18 cellular contexts compared by ENCODE assay signal in genomic region chr19:30076101-30076551, GRCh38.
DNase-seq lines count a peak whose midpoint lies in the region; ATAC-seq and TF ChIP-seq lines count a peak whose summit lies in the region.
"Had no signal": no experiment of that assay in that cellular context is flagged by ENCODE, and none has a peak within 500 bp of the region (broad histone marks: within the 10 kb centered on the region; RNA-seq: fewer than 3 reads in every experiment).

No MANE protein-coding gene starts in this region.

- no peaks in the 10 kb centered on the region for H3K4me1 ChIP-seq in GM23338 (ENCODE audit: insufficient read depth)
- H3K4me1 ChIP-seq in right lobe of liver, result no peaks in the 10 kb centered on the region
- peaks cover 7% of the 10 kb centered on the region for H3K4me1 ChIP-seq in suprapubic skin
- H3K4me1 ChIP-seq: SJSA1 had no signal

- WGBS in right lobe of liver (ENCODE audit: insufficient coverage, low coverage, low lambda C conversion rate, missing lambda C conversion rate), result 40% methylated on average over 4 of the region's 11 CpGs
- 71% methylated on average over 11 of the region's 11 CpGs for WGBS in suprapubic skin

- peak overlapping the region; percentile 78 for H2AFZ ChIP-seq in GM23338

- no peak for TF ChIP-seq EP300 in suprapubic skin (IDR thresholded peaks at IDR 0.05)

- H3K4me3 ChIP-seq in GM23338 (no peak overlapping the region), right lobe of liver (no peak overlapping the region), suprapubic skin (no peak overlapping the region)
- H3K4me3 ChIP-seq: SJSA1 had no signal

- H3K27ac Mint-ChIP-seq in GM23338 (no peak overlapping the region), chondrocyte (ENCODE audit: unreplicated experiment) (no peak overlapping the region)

- no peaks in the 10 kb centered on the region for H4K20me1 ChIP-seq in GM23338 (replicated peaks; ENCODE audit: insufficient read depth)

- TF ChIP-seq CTCF in GM23338 (conservative IDR thresholded peaks at IDR 0.05; ENCODE audit: low read depth in 2 of 2) (peak; percentile 43 to 50), chondrocyte (IDR thresholded peaks at IDR 0.05) (no peak), right lobe of liver (IDR thresholded peaks at IDR 0.05) (no peak), suprapubic skin (IDR thresholded peaks at IDR 0.05) (no peak)

- H3K4me1 Mint-ChIP-seq in GM23338, result peaks cover 3% of the 10 kb centered on the region
- H3K4me1 Mint-ChIP-seq in chondrocyte (ENCODE audit: low read depth), result no peaks in the 10 kb centered on the region

- no peaks in the 10 kb centered on the region for H3F3A ChIP-seq in GM23338 (replicated peaks; ENCODE audit: low read depth)

- DNase-seq in GM23338 (ENCODE audit: low spot score) (peak; percentile 48), chondrocyte (ENCODE audit: low spot score) (peak; percentile 64), right lobe of liver (peak in 2 of 3 donors; percentile 17 to 21), suprapubic skin (ENCODE audit: low spot score in 2 of 2) (peak; percentile 31 to 58), GOT3 (lab: John Stamatoyannopoulos, UW) (no peak), HuH-7 (ENCODE audit: low spot score) (no peak)
- DNase-seq: C1 segment of cervical spinal cord, HCEC 1CT, KBM-7, MV-4-11, NCI-H1436, NCI-H2029 treated with DMSO at 0.1 percent for 48 hours, NCI-H510A, NCI-H82, PC-3 had no signal

- peaks cover 4% of the 10 kb centered on the region; the same call in 2 of the 3 replicates for H3K9me3 Mint-ChIP-seq in GM23338
- peaks cover 10% of the 10 kb centered on the region for H3K9me3 Mint-ChIP-seq in chondrocyte (ENCODE audit: low read depth)

- H3K9me2 ChIP-seq in GM23338 (ENCODE audit: insufficient read depth), result no peaks in the 10 kb centered on the region

- 0 out of 2 replicates have a peak overlapping the region, but pooled peaks have one; percentile 35 for H3K4me2 ChIP-seq in GM23338

- H3K36me3 Mint-ChIP-seq in GM23338 (ENCODE audit: low read depth), result no peaks in the 10 kb centered on the region; the same call in 2 of the 3 replicates
- no peaks in the 10 kb centered on the region for H3K36me3 Mint-ChIP-seq in chondrocyte (ENCODE audit: low read depth)

- H3K27me3 Mint-ChIP-seq in GM23338 (ENCODE audit: insufficient read depth, low read depth, poor library complexity), result peaks cover 1% of the 10 kb centered on the region
- H3K27me3 Mint-ChIP-seq in chondrocyte (ENCODE audit: low read depth), result peaks cover 10% of the 10 kb centered on the region

- no peak overlapping the region; the same call in 2 of the 3 replicates for H3K4me3 Mint-ChIP-seq in GM23338
- H3K4me3 Mint-ChIP-seq in chondrocyte (ENCODE audit: unreplicated experiment), result no peak overlapping the region

- intact Hi-C loops in right lobe of liver (cut with DNase I), result no loop called here

- ATAC-seq in GM23338 (peak; percentile 89), right lobe of liver (no peak), GM19023 (IDR thresholded peaks at IDR 0.05; ENCODE audit: unreplicated experiment) (no peak)
- ATAC-seq: PC-3 had no signal

- H3K27me3 ChIP-seq in GM23338 (ENCODE audit: insufficient read depth), result no peaks in the 10 kb centered on the region
- no peaks in the 10 kb centered on the region for H3K27me3 ChIP-seq in right lobe of liver
- H3K27me3 ChIP-seq in suprapubic skin, result peaks cover 26% of the 10 kb centered on the region

- H3K9me3 ChIP-seq in right lobe of liver, result no peaks in the 10 kb centered on the region
- no peaks in the 10 kb centered on the region for H3K9me3 ChIP-seq in suprapubic skin
- H3K9me3 ChIP-seq: SJSA1 had no signal

- H3K36me3 ChIP-seq in GM23338 (ENCODE audit: insufficient read depth), result no peaks in the 10 kb centered on the region
- H3K36me3 ChIP-seq in right lobe of liver, result no peaks in the 10 kb centered on the region
- no peaks in the 10 kb centered on the region for H3K36me3 ChIP-seq in suprapubic skin
- H3K36me3 ChIP-seq: SJSA1 had no signal

- H3K27ac ChIP-seq in GM23338 (ENCODE audit: low read depth) (no peak overlapping the region), right lobe of liver (no peak overlapping the region), suprapubic skin (no peak overlapping the region)
- H3K27ac ChIP-seq: RWPE1, SJSA1 had no signal

- H3K79me2 ChIP-seq in GM23338 (replicated peaks; ENCODE audit: insufficient read depth), result no peaks in the 10 kb centered on the region

- TF ChIP-seq POLR2A in right lobe of liver (IDR thresholded peaks at IDR 0.05), result no peak
- TF ChIP-seq POLR2A in suprapubic skin (IDR thresholded peaks at IDR 0.05), result no peak

TF ChIP-seq in GM23338, 12 proteins besides CTCF, POLR2A, EP300 and RAD21:
- TF ChIP-seq EZH2 (IDR thresholded peaks at IDR 0.05; ENCODE audit: low read depth, unreplicated experiment), result no peak
- TF ChIP-seq EZH2phosphoT487 (IDR thresholded peaks at IDR 0.05; ENCODE audit: unreplicated experiment), result no peak
- no peak for TF ChIP-seq ZNF462 (CRISPR knock-in tag; IDR thresholded peaks at IDR 0.05)

Comparison
In these comparisons a context has a peak if more than half of its experiments do, and no peak if none do; other contexts are left out.
1. DNase-seq: peak in GM23338 (single experiment), chondrocyte (single experiment), right lobe of liver (2 of 3) and suprapubic skin (2 of 2); none in GOT3 (single experiment) and HuH-7 (single experiment).
2. CTCF ChIP-seq: peak in GM23338 (2 of 2); none in chondrocyte (single experiment), right lobe of liver (0 of 4) and suprapubic skin (0 of 2).